Comparison of ENCODE assay signal across 1 cellular context in the genomic region with DNA sequence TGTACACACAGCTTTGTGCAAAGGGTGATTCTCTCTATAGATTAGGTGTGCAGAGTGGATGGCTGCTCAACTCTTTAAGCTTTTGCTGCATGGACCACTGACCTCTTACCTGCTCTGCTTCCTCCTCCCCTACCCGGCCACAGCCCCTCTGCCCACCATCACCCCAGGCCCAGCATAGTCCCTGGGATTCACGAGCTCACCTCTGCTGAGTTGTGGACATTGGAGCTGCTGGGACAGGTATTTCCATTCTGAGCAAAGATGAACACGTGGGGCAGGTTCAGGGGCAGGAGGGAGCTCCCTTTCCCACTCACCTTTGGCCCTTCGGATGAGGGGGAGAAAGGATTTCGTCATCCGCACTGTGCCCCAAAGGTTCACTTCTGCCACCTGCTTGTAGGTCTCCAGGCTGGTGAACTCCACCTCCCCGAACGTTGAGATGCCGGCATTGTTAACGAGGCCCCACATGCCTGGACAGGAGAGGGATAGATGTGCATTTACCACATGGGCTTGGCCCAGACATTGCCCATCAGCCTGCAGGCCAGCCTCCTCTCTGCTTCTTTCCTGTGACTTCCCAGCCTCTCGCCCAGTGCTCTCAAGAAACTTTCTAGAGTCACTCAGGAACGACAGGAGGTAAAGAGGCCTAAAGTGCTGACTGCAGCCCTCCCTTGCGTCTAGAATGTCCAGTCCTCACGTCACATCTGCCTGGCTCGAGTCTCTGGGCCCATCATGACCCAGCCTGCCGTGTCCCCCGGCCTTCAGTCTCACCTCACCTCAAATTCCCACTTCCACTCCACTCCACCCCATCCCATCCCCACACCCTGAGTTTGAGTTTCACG.
TF ChIP-seq lines count a peak whose summit lies in the region.

No MANE protein-coding gene starts in this region.

TF ChIP-seq in HepG2, 621 proteins besides CTCF, POLR2A, EP300 and RAD21 (continues in another document):
- TF ChIP-seq ZNF296 (CRISPR knock-in tag; conservative IDR thresholded peaks at IDR 0.05) (0 out of 2 replicates have a peak, but pooled peaks have one; percentile 26), ATF7 (IDR thresholded peaks at IDR 0.05) (peak; percentile 32; the same call in 1 of the 2 replicates), ATF7 (CRISPR knock-in tag; IDR thresholded peaks at IDR 0.05) (no peak), ZBTB42 (CRISPR knock-in tag; IDR thresholded peaks at IDR 0.05) (no peak), NRL (CRISPR knock-in tag; IDR thresholded peaks at IDR 0.05; ENCODE audit: borderline replicate concordance) (peak; percentile 68; the same call in 1 of the 2 replicates), HNF4G (IDR thresholded peaks at IDR 0.05; ENCODE audit: borderline replicate concordance, low read depth, low read length) (peak; percentile 72; the same call in 1 of the 2 replicates), HNF4G (CRISPR knock-in tag; IDR thresholded peaks at IDR 0.05; ENCODE audit: borderline replicate concordance, low read depth) (peak; percentile 36; the same call in 1 of the 2 replicates), ZFY (CRISPR knock-in tag; IDR thresholded peaks at IDR 0.05) (peak; percentile 68), XBP1 (CRISPR knock-in tag; IDR thresholded peaks at IDR 0.05) (no peak), FLYWCH1 (CRISPR knock-in tag; IDR thresholded peaks at IDR 0.05) (no peak), SOX6 (IDR thresholded peaks at IDR 0.05) (no peak), SOX6 (CRISPR knock-in tag; IDR thresholded peaks at IDR 0.05) (peak; percentile 59; the same call in 1 of the 2 replicates), FOXC1 (CRISPR knock-in tag; IDR thresholded peaks at IDR 0.05; ENCODE audit: borderline replicate concordance) (no peak), NR2C2 (CRISPR knock-in tag; IDR thresholded peaks at IDR 0.05; ENCODE audit: borderline replicate concordance) (peak; percentile 31; the same call in 1 of the 2 replicates), ZNF605 (CRISPR knock-in tag; IDR thresholded peaks at IDR 0.05) (peak; percentile 33; the same call in 1 of the 2 replicates), ZMYM4 (CRISPR knock-in tag; IDR thresholded peaks at IDR 0.05) (peak; percentile 52; the same call in 1 of the 2 replicates), ZNF678 (CRISPR knock-in tag; IDR thresholded peaks at IDR 0.05) (no peak), ZFX (CRISPR knock-in tag; IDR thresholded peaks at IDR 0.05; ENCODE audit: low read depth) (peak; percentile 72)
- TF ChIP-seq, protein P1, sequence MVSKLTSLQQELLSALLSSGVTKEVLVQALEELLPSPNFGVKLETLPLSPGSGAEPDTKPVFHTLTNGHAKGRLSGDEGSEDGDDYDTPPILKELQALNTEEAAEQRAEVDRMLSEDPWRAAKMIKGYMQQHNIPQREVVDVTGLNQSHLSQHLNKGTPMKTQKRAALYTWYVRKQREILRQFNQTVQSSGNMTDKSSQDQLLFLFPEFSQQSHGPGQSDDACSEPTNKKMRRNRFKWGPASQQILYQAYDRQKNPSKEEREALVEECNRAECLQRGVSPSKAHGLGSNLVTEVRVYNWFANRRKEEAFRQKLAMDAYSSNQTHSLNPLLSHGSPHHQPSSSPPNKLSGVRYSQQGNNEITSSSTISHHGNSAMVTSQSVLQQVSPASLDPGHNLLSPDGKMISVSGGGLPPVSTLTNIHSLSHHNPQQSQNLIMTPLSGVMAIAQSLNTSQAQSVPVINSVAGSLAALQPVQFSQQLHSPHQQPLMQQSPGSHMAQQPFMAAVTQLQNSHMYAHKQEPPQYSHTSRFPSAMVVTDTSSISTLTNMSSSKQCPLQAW (CRISPR knock-in tag; IDR thresholded peaks at IDR 0.05) = 0 out of 2 replicates have a peak, but pooled peaks have one; percentile 17
- TF ChIP-seq, protein P2, sequence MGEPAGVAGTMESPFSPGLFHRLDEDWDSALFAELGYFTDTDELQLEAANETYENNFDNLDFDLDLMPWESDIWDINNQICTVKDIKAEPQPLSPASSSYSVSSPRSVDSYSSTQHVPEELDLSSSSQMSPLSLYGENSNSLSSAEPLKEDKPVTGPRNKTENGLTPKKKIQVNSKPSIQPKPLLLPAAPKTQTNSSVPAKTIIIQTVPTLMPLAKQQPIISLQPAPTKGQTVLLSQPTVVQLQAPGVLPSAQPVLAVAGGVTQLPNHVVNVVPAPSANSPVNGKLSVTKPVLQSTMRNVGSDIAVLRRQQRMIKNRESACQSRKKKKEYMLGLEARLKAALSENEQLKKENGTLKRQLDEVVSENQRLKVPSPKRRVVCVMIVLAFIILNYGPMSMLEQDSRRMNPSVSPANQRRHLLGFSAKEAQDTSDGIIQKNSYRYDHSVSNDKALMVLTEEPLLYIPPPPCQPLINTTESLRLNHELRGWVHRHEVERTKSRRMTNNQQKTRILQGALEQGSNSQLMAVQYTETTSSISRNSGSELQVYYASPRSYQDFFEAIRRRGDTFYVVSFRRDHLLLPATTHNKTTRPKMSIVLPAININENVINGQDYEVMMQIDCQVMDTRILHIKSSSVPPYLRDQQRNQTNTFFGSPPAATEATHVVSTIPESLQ (CRISPR knock-in tag; conservative IDR thresholded peaks at IDR 0.05) = no peak
- TF ChIP-seq, protein P3, sequence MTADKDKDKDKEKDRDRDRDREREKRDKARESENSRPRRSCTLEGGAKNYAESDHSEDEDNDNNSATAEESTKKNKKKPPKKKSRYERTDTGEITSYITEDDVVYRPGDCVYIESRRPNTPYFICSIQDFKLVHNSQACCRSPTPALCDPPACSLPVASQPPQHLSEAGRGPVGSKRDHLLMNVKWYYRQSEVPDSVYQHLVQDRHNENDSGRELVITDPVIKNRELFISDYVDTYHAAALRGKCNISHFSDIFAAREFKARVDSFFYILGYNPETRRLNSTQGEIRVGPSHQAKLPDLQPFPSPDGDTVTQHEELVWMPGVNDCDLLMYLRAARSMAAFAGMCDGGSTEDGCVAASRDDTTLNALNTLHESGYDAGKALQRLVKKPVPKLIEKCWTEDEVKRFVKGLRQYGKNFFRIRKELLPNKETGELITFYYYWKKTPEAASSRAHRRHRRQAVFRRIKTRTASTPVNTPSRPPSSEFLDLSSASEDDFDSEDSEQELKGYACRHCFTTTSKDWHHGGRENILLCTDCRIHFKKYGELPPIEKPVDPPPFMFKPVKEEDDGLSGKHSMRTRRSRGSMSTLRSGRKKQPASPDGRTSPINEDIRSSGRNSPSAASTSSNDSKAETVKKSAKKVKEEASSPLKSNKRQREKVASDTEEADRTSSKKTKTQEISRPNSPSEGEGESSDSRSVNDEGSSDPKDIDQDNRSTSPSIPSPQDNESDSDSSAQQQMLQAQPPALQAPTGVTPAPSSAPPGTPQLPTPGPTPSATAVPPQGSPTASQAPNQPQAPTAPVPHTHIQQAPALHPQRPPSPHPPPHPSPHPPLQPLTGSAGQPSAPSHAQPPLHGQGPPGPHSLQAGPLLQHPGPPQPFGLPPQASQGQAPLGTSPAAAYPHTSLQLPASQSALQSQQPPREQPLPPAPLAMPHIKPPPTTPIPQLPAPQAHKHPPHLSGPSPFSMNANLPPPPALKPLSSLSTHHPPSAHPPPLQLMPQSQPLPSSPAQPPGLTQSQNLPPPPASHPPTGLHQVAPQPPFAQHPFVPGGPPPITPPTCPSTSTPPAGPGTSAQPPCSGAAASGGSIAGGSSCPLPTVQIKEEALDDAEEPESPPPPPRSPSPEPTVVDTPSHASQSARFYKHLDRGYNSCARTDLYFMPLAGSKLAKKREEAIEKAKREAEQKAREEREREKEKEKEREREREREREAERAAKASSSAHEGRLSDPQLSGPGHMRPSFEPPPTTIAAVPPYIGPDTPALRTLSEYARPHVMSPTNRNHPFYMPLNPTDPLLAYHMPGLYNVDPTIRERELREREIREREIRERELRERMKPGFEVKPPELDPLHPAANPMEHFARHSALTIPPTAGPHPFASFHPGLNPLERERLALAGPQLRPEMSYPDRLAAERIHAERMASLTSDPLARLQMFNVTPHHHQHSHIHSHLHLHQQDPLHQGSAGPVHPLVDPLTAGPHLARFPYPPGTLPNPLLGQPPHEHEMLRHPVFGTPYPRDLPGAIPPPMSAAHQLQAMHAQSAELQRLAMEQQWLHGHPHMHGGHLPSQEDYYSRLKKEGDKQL (CRISPR knock-in tag; IDR thresholded peaks at IDR 0.05; ENCODE audit: low read depth) = no peak
- TF ChIP-seq, protein P4, sequence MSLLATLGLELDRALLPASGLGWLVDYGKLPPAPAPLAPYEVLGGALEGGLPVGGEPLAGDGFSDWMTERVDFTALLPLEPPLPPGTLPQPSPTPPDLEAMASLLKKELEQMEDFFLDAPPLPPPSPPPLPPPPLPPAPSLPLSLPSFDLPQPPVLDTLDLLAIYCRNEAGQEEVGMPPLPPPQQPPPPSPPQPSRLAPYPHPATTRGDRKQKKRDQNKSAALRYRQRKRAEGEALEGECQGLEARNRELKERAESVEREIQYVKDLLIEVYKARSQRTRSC (CRISPR knock-in tag; IDR thresholded peaks at IDR 0.05; ENCODE audit: low read depth) = no peak
- TF ChIP-seq, protein P5, sequence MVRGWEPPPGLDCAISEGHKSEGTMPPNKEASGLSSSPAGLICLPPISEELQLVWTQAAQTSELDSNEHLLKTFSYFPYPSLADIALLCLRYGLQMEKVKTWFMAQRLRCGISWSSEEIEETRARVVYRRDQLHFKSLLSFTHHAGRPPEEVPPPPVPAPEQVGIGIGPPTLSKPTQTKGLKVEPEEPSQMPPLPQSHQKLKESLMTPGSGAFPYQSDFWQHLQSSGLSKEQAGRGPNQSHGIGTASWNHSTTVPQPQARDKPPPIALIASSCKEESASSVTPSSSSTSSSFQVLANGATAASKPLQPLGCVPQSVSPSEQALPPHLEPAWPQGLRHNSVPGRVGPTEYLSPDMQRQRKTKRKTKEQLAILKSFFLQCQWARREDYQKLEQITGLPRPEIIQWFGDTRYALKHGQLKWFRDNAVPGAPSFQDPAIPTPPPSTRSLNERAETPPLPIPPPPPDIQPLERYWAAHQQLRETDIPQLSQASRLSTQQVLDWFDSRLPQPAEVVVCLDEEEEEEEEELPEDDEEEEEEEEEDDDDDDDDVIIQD (CRISPR knock-in tag; IDR thresholded peaks at IDR 0.05; ENCODE audit: low read depth) = peak; percentile 40; the same call in 1 of the 2 replicates
- TF ChIP-seq, protein P6, sequence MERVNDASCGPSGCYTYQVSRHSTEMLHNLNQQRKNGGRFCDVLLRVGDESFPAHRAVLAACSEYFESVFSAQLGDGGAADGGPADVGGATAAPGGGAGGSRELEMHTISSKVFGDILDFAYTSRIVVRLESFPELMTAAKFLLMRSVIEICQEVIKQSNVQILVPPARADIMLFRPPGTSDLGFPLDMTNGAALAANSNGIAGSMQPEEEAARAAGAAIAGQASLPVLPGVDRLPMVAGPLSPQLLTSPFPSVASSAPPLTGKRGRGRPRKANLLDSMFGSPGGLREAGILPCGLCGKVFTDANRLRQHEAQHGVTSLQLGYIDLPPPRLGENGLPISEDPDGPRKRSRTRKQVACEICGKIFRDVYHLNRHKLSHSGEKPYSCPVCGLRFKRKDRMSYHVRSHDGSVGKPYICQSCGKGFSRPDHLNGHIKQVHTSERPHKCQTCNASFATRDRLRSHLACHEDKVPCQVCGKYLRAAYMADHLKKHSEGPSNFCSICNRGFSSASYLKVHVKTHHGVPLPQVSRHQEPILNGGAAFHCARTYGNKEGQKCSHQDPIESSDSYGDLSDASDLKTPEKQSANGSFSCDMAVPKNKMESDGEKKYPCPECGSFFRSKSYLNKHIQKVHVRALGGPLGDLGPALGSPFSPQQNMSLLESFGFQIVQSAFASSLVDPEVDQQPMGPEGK (CRISPR knock-in tag; IDR thresholded peaks at IDR 0.05) = peak; percentile 15
- TF ChIP-seq, protein P7, sequence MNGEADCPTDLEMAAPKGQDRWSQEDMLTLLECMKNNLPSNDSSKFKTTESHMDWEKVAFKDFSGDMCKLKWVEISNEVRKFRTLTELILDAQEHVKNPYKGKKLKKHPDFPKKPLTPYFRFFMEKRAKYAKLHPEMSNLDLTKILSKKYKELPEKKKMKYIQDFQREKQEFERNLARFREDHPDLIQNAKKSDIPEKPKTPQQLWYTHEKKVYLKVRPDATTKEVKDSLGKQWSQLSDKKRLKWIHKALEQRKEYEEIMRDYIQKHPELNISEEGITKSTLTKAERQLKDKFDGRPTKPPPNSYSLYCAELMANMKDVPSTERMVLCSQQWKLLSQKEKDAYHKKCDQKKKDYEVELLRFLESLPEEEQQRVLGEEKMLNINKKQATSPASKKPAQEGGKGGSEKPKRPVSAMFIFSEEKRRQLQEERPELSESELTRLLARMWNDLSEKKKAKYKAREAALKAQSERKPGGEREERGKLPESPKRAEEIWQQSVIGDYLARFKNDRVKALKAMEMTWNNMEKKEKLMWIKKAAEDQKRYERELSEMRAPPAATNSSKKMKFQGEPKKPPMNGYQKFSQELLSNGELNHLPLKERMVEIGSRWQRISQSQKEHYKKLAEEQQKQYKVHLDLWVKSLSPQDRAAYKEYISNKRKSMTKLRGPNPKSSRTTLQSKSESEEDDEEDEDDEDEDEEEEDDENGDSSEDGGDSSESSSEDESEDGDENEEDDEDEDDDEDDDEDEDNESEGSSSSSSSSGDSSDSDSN (CRISPR knock-in tag; IDR thresholded peaks at IDR 0.05) = peak; percentile 34; the same call in 1 of the 2 replicates
- TF ChIP-seq, protein P8, sequence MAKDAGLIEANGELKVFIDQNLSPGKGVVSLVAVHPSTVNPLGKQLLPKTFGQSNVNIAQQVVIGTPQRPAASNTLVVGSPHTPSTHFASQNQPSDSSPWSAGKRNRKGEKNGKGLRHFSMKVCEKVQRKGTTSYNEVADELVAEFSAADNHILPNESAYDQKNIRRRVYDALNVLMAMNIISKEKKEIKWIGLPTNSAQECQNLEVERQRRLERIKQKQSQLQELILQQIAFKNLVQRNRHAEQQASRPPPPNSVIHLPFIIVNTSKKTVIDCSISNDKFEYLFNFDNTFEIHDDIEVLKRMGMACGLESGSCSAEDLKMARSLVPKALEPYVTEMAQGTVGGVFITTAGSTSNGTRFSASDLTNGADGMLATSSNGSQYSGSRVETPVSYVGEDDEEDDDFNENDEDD (CRISPR knock-in tag; IDR thresholded peaks at IDR 0.05; ENCODE audit: borderline replicate concordance) = peak; percentile 18; the same call in 1 of the 2 replicates
